In the genomic region with DNA sequence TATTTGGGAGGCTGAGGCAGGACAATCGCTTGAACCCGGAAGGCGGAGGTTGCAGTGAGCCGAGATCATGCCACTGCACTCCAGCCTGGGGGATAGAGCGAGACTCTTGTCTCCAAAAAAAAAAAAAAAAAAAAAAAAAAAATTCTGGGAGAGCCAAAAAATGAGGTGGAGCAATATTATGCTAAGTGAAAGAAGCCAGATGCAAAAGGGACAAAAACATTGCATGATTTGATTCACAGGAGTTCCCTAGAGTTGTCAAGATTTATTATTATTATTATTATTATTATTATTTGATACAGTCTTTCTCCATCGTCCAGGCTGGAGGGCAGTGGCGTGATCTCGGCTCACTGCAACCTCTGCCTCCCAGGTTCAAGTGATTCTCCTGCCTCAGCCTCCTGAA, we compare ENCODE assay signal across 14 cellular contexts. TPM values are rescaled to one million over a fixed set of nuclear protein-coding genes. Genes with fewer than 3 reads are reported as not detected.
DNase-seq lines count a peak whose midpoint lies in the region; ATAC-seq and TF ChIP-seq lines count a peak whose summit lies in the region.
"Not testable (repeated sequence)": the region's sequence is repeated elsewhere in the genome, so short reads cannot be mapped to it uniquely, and the experiment has no call there.
"Had no signal": no experiment of that assay in that cellular context is flagged by ENCODE, and none has a peak within 500 bp of the region (broad histone marks: within the 10 kb centered on the region; RNA-seq: fewer than 3 reads in every experiment).

No MANE protein-coding gene starts in this region.

- peak; percentile 32 for ATAC-seq in Right ventricle myocardium superior (ENCODE audit: poor library complexity)
- ATAC-seq in right cardiac atrium: peak in 1 of 2 donors; percentile 17

- DNase-seq in HFFc6; ascending aorta (ENCODE audit: low spot score in 2 of 2); Right ventricle myocardium superior; right cardiac atrium; osteocyte (ENCODE audit: extremely low spot score, unreplicated experiment); stomach; tibial nerve (ENCODE audit: low spot score in 2 of 2): not testable (repeated sequence)

- not testable (repeated sequence) for H3K9me3 Mint-ChIP-seq in HFFc6; osteocyte (ENCODE audit: unreplicated experiment)

- H3K36me3 Mint-ChIP-seq in HFFc6 (ENCODE audit: low read depth) (peaks cover 54% of the 10 kb centered on the region), osteocyte (ENCODE audit: unreplicated experiment) (peaks cover 39% of the 10 kb centered on the region)

- H3K36me3 ChIP-seq in ascending aorta: peaks cover 39 to 60% of the 10 kb centered on the region in 2 donors
- H3K36me3 ChIP-seq in stomach: peaks cover 19 to 65% (median 45%) of the 10 kb centered on the region in 4 donors
- peaks cover 0 to 73% (median 0%) of the 10 kb centered on the region in 3 donors for H3K36me3 ChIP-seq in tibial nerve

- H3K27me3 ChIP-seq in ascending aorta; right cardiac atrium (ENCODE audit: control insufficient read depth, insufficient read depth); stomach; tibial nerve: not testable (repeated sequence)

- not testable (repeated sequence) for H3K27me3 Mint-ChIP-seq in HFFc6 (ENCODE audit: insufficient read depth); osteocyte (ENCODE audit: unreplicated experiment)

- H3K4me3 Mint-ChIP-seq in HFFc6; osteocyte (ENCODE audit: unreplicated experiment): not testable (repeated sequence)

- TF ChIP-seq CTCF in HFFc6 (IDR thresholded peaks at IDR 0.05); ascending aorta (IDR thresholded peaks at IDR 0.05); osteocyte (IDR thresholded peaks at IDR 0.05); stomach (IDR thresholded peaks at IDR 0.05); tibial nerve (IDR thresholded peaks at IDR 0.05): not testable (repeated sequence)

- H3K9me3 ChIP-seq in ascending aorta; right cardiac atrium (ENCODE audit: control insufficient read depth, low read length); stomach; tibial nerve: not testable (repeated sequence)

- H3K4me1 Mint-ChIP-seq in HFFc6 (ENCODE audit: low read depth) (peaks cover 37% of the 10 kb centered on the region), osteocyte (ENCODE audit: unreplicated experiment) (peaks cover 23% of the 10 kb centered on the region)

- H3K27ac Mint-ChIP-seq in HFFc6 (peak overlapping the region; percentile 85; the same call in 1 of the 2 replicates), osteocyte (ENCODE audit: unreplicated experiment) (peak overlapping the region; percentile 65)

- H3K4me1 ChIP-seq in ascending aorta (peaks cover 24 to 50% of the 10 kb centered on the region in 2 donors), right cardiac atrium (ENCODE audit: control insufficient read depth, insufficient read depth, low read length) (peaks cover 11% of the 10 kb centered on the region), stomach (peaks cover 35 to 67% (median 48%) of the 10 kb centered on the region in 4 donors), tibial nerve (peaks cover 0 to 67% (median 18%) of the 10 kb centered on the region in 4 donors)

- peak overlapping the region in 1 of 2 donors; percentile 37 for H3K4me3 ChIP-seq in ascending aorta
- not testable (repeated sequence) for H3K4me3 ChIP-seq in right cardiac atrium (ENCODE audit: low read length); stomach; tibial nerve

- intact Hi-C loops in ascending aorta (cut with DNase I); Right ventricle myocardium superior (cut with DNase I); right cardiac atrium (cut with DNase I); stomach (cut with DNase I; ENCODE audit: low total_unique reads): not testable (repeated sequence)

- H3K27ac ChIP-seq in ascending aorta: peak overlapping the region; percentile 82 to 83
- peak overlapping the region; percentile 82 for H3K27ac ChIP-seq in right cardiac atrium (ENCODE audit: low read length)
- peak overlapping the region in 4 of 5 donors; percentile 61 to 94 (median 72) for H3K27ac ChIP-seq in stomach
- peak overlapping the region; percentile 24 to 75 (median 54) for H3K27ac ChIP-seq in tibial nerve

- TF ChIP-seq POLR2A in stomach (IDR thresholded peaks at IDR 0.05); tibial nerve (IDR thresholded peaks at IDR 0.05): not testable (repeated sequence)

- WGBS in right cardiac atrium: 62% methylated on average over 8 of the region's 8 CpGs
- 81 to 89% (median 87%) methylated on average over 8 of the region's 8 CpGs for WGBS in stomach, 5 donors
- 68 to 79% methylated on average over 8 of the region's 8 CpGs for WGBS in tibial nerve, 2 donors

- TF ChIP-seq EP300 in stomach (IDR thresholded peaks at IDR 0.05); tibial nerve (IDR thresholded peaks at IDR 0.05): not testable (repeated sequence)

RNA-seq across cellular contexts. Expression of gene KANK2, which starts 16.4 kb away (rescaled TPM):
- total RNA-seq in HFFc6 (2021; fragmentation: NEBNext Ultra II Directional; extraction: Animal tissue kit (Norgen Biotek cat#: 25700)): 100 to 1,000 TPM; 132 to 167 (median 156) TPM
- 572 TPM for total RNA-seq in ascending aorta
- 383 TPM for total RNA-seq in Right ventricle myocardium superior
- 100 to 1,000 TPM; 244 to 324 (median 295) TPM for total RNA-seq in right cardiac atrium
- polyA plus RNA-seq in right cardiac atrium: 259 TPM
- total RNA-seq in osteocyte: 386 and 387 TPM in 2 replicates
- 100 to 1,000 TPM; 120 to 415 (median 251) TPM for total RNA-seq in stomach
- 100 to 1,000 TPM in 2 of 3 donors, 10 to 100 TPM in 1; 82.4 to 158 (median 144) TPM for polyA plus RNA-seq in stomach
- 100 to 1,000 TPM; 355 to 752 (median 582) TPM for total RNA-seq in tibial nerve
- total RNA-seq: CD4-positive, alpha-beta T cell had no signal
- polyA plus RNA-seq: IgD-negative memory B cell had no signal

RNA-seq across cellular contexts. Expression of gene SPC24, which starts 25.4 kb away (rescaled TPM):
- total RNA-seq in HFFc6 (2021; fragmentation: NEBNext Ultra II Directional; extraction: Animal tissue kit (Norgen Biotek cat#: 25700)): 10 to 100 TPM; 21.0 to 54.6 (median 50.3) TPM
- total RNA-seq in ascending aorta: 1.1 TPM
- 6.7 TPM for total RNA-seq in Right ventricle myocardium superior
- total RNA-seq in right cardiac atrium: 1 to 10 TPM in 3 of 4 donors, under 1 TPM in 1; 0.56 to 4.4 (median 3.4) TPM
- 1.6 TPM for polyA plus RNA-seq in right cardiac atrium
- total RNA-seq in osteocyte: 11.9 and 13.5 TPM in 2 replicates
- 10 to 100 TPM in 3 of 5 donors, not detected in 2; 11.9 to 20.4 (median 18.7) TPM for total RNA-seq in stomach
- polyA plus RNA-seq in stomach: 1 to 10 TPM; 3.7 to 6.5 (median 5.0) TPM
- 10 to 100 TPM in 1 of 4 donors, 1 to 10 TPM in 3; 2.6 to 20.4 (median 4.4) TPM for total RNA-seq in tibial nerve
- polyA plus RNA-seq: IgD-negative memory B cell had no signal

RNA-seq across cellular contexts. Expression of gene ANGPTL8, which starts 58.4 kb away (rescaled TPM):
- not detected for total RNA-seq in HFFc6 (2021; fragmentation: NEBNext Ultra II Directional; extraction: Animal tissue kit (Norgen Biotek cat#: 25700))
- total RNA-seq in ascending aorta (not detected), Right ventricle myocardium superior (0.40 TPM), right cardiac atrium (under 1 TPM in 3 of 4 donors, not detected in 1; 0.47 to 0.84 (median 0.51) TPM), osteocyte (not detected in 2 replicates), stomach (not detected), tibial nerve (10 to 100 TPM in 2 of 4 donors, 1 to 10 TPM in 1, not detected in 1; 2.0 to 13.2 (median 10.8) TPM)
- polyA plus RNA-seq in right cardiac atrium (4.8 TPM), stomach (under 1 TPM in 1 of 3 donors, not detected in 2; 0.70 TPM)
- total RNA-seq: CD4-positive, alpha-beta T cell; Daoy; G401; PC-9; RPMI7951 had no signal
- polyA plus RNA-seq: AG04450, IgD-negative memory B cell had no signal
